In the genomic region with DNA sequence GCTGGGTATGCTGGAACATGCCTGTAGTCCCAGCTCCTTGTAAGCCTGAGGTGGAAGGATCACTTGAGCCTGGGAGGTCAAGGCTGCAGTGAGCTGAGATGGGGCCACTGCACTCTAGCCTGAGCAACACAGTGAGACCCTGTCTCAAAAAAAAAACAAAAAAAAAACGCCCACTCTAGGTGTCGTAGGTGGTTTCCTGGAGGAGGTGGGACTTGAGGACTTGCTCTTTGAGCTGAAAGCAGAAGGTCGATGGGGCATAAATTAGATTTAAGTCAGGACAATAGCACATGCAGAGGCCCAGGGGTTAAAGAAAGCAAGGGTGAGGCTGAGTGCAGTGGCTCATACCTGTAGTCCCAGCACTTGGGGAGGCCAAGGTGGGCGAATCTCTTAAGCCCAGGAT, we compare ENCODE assay signal across 29 cellular contexts. TPM values are rescaled to one million over a fixed set of nuclear protein-coding genes. Genes with fewer than 3 reads are reported as not detected.
DNase-seq lines count a peak whose midpoint lies in the region; ATAC-seq and TF ChIP-seq lines count a peak whose summit lies in the region.
"Had no signal": no experiment of that assay in that cellular context is flagged by ENCODE, and none has a peak within 500 bp of the region (broad histone marks: within the 10 kb centered on the region; RNA-seq: fewer than 3 reads in every experiment).

No MANE protein-coding gene starts in this region.

- CTCF ChIA-PET in activated CD4-positive, alpha-beta T cell treated with anti-CD3 and anti-CD28 coated beads for 36 hours (lab: Charles Lee): interaction anchor here (0.7 to 13.4 kb wide), 5 partner anchors 14 to 69 kb away, joined by 3 to 239 read pairs (median 3); no protein-coding TSS in a partner anchor
- CTCF ChIA-PET in activated CD8-positive, alpha-beta T cell treated with anti-CD3 and anti-CD28 coated beads, Interleukin-2, amount 10 ng/mL, durations not matched to agents 7 days and 5 days (lab: Charles Lee): interaction anchor here (0.7 to 13.9 kb wide), 4 partner anchors 37 to 223 kb away, joined by 3 to 421 read pairs (median 3); no protein-coding TSS in a partner anchor

- no peaks in the 10 kb centered on the region for H3K79me2 ChIP-seq in MM.1S (ENCODE audit: low read length)

- H3K4me1 Mint-ChIP-seq in activated CD4-positive, alpha-beta T cell treated with anti-CD3 and anti-CD28 coated beads for 36 hours: peaks cover 29% of the 10 kb centered on the region
- peaks cover 33% of the 10 kb centered on the region for H3K4me1 Mint-ChIP-seq in activated CD4-positive, alpha-beta T cell treated with anti-CD3 and anti-CD28 coated beads, Interleukin-2, amount 10 ng/mL, durations not matched to agents 24 days and 14 days
- H3K4me1 Mint-ChIP-seq in activated CD8-positive, alpha-beta T cell treated with anti-CD3 and anti-CD28 coated beads, Interleukin-2, amount 10 ng/mL, durations not matched to agents 7 days and 5 days (ENCODE audit: low read depth): peaks cover 56% of the 10 kb centered on the region
- H3K4me1 Mint-ChIP-seq in nephron progenitor cell: peaks cover 52% of the 10 kb centered on the region

- H2AFZ ChIP-seq in MM.1S (ENCODE audit: low read length): no peak overlapping the region

- H3K9ac ChIP-seq in MM.1S (ENCODE audit: low read length): no peak overlapping the region

- DNase-seq in activated CD4-positive, alpha-beta T cell treated with anti-CD3 and anti-CD28 coated beads for 36 hours: no peak
- DNase-seq in activated CD4-positive, alpha-beta T cell treated with anti-CD3 and anti-CD28 coated beads, Interleukin-2, amount 10 ng/mL, durations not matched to agents 24 days and 14 days: no peak
- DNase-seq in GM10266 (ENCODE audit: extremely low spot score) (peak; percentile 16), nephron progenitor cell (no peak), MM.1S (no peak)
- no peak for DNase-seq in activated CD8-positive, alpha-beta T cell treated with anti-CD3 and anti-CD28 coated beads, Interleukin-2, amount 10 ng/mL, durations not matched to agents 7 days and 5 days
- DNase-seq: activated CD4-positive, alpha-beta T cell treated with anti-CD3 and anti-CD28 coated beads for 48 hours; activated CD8-positive, alpha-beta memory T cell treated with anti-CD3 and anti-CD28 coated beads, Interleukin-2, amount 10 ng/mL, durations not matched to agents 7 days and 5 days; adrenal gland; foreskin fibroblast; heart left ventricle; islet precursor cell; KBM-7; left ventricle myocardium inferior; mesendoderm; NCI-H1092 treated with DMSO at 0.1 percent for 48 hours; NCI-H1694 treated with DMSO at 0.1 percent for 48 hours; psoas muscle; sigmoid colon; stimulated activated CD4-positive, alpha-beta T cell treated with anti-CD3 and anti-CD28 coated beads, Interleukin-12 subunit alpha, Interleukin-12 subunit beta, amount 100 ng/mL, for 4 hours; stimulated activated CD4-positive, alpha-beta T cell treated with anti-CD3 and anti-CD28 coated beads, Interleukin-4, amount 100 ng/mL, for 1 hour; T-helper 9 cell had no signal

- ATAC-seq in activated CD4-positive, alpha-beta T cell treated with anti-CD3 and anti-CD28 coated beads for 36 hours: no peak
- ATAC-seq in activated CD8-positive, alpha-beta T cell treated with anti-CD3 and anti-CD28 coated beads, Interleukin-2, amount 10 ng/mL, durations not matched to agents 7 days and 5 days: no peak
- no peak for ATAC-seq in GM19397 (IDR thresholded peaks at IDR 0.05; ENCODE audit: unreplicated experiment)
- no peak for ATAC-seq in HG03280 (IDR thresholded peaks at IDR 0.05; ENCODE audit: unreplicated experiment)
- ATAC-seq: activated CD8-positive, alpha-beta memory T cell treated with anti-CD3 and anti-CD28 coated beads, Interleukin-2, amount 10 ng/mL, durations not matched to agents 7 days and 5 days; heart left ventricle; psoas muscle had no signal

- no peaks in the 10 kb centered on the region for H3K27me3 Mint-ChIP-seq in activated CD4-positive, alpha-beta T cell treated with anti-CD3 and anti-CD28 coated beads for 36 hours
- H3K27me3 Mint-ChIP-seq in activated CD4-positive, alpha-beta T cell treated with anti-CD3 and anti-CD28 coated beads, Interleukin-2, amount 10 ng/mL, durations not matched to agents 24 days and 14 days: no peaks in the 10 kb centered on the region
- no peaks in the 10 kb centered on the region for H3K27me3 Mint-ChIP-seq in activated CD8-positive, alpha-beta T cell treated with anti-CD3 and anti-CD28 coated beads, Interleukin-2, amount 10 ng/mL, durations not matched to agents 7 days and 5 days (ENCODE audit: low read depth)
- H3K27me3 Mint-ChIP-seq in nephron progenitor cell (ENCODE audit: low read depth, poor library complexity): peaks cover 7% of the 10 kb centered on the region
- H3K27me3 Mint-ChIP-seq: activated CD8-positive, alpha-beta memory T cell treated with anti-CD3 and anti-CD28 coated beads, Interleukin-2, amount 10 ng/mL, durations not matched to agents 7 days and 5 days had no signal

- H3K9me3 ChIP-seq in MM.1S (replicated peaks; ENCODE audit: insufficient read depth, low read length): no peaks in the 10 kb centered on the region
- H3K9me3 ChIP-seq: adrenal gland, esophagus muscularis mucosa, heart left ventricle, left ventricle myocardium inferior, psoas muscle, sigmoid colon had no signal

- no peaks in the 10 kb centered on the region for H3K4me1 ChIP-seq in MM.1S (ENCODE audit: low read length)

- H3K4me2 ChIP-seq in MM.1S (ENCODE audit: low read depth, low read length): no peak overlapping the region

- no peak overlapping the region for H3K4me3 Mint-ChIP-seq in activated CD4-positive, alpha-beta T cell treated with anti-CD3 and anti-CD28 coated beads for 36 hours
- H3K4me3 Mint-ChIP-seq in activated CD4-positive, alpha-beta T cell treated with anti-CD3 and anti-CD28 coated beads, Interleukin-2, amount 10 ng/mL, durations not matched to agents 24 days and 14 days: no peak overlapping the region
- H3K4me3 Mint-ChIP-seq in activated CD8-positive, alpha-beta T cell treated with anti-CD3 and anti-CD28 coated beads, Interleukin-2, amount 10 ng/mL, durations not matched to agents 7 days and 5 days: no peak overlapping the region
- H3K4me3 Mint-ChIP-seq in nephron progenitor cell: peak overlapping the region; percentile 40
- H3K4me3 Mint-ChIP-seq: activated CD8-positive, alpha-beta memory T cell treated with anti-CD3 and anti-CD28 coated beads, Interleukin-2, amount 10 ng/mL, durations not matched to agents 7 days and 5 days had no signal

- no peaks in the 10 kb centered on the region for H3F3A ChIP-seq in MM.1S (ENCODE audit: insufficient read depth, low read length)

- H4K20me1 ChIP-seq in MM.1S (ENCODE audit: insufficient read depth, low read length): no peaks in the 10 kb centered on the region

- H3K9me2 ChIP-seq in MM.1S (replicated peaks; ENCODE audit: insufficient read depth, low read length): no peaks in the 10 kb centered on the region

- no peak overlapping the region for H3K4me3 ChIP-seq in MM.1S (ENCODE audit: low read length)
- H3K4me3 ChIP-seq: adrenal gland, esophagus muscularis mucosa, heart left ventricle, left ventricle myocardium inferior, psoas muscle, sigmoid colon had no signal

- H3K36me3 ChIP-seq in MM.1S (replicated peaks; ENCODE audit: insufficient read depth, low read length): no peaks in the 10 kb centered on the region

- no peak overlapping the region for H3K27ac ChIP-seq in MM.1S (ENCODE audit: low read length)
- H3K27ac ChIP-seq: 22Rv1, adrenal gland, esophagus muscularis mucosa, heart left ventricle, HL-60, left ventricle myocardium inferior, psoas muscle, sigmoid colon had no signal

- TF ChIP-seq CTCF in GM10266 (IDR thresholded peaks at IDR 0.05; ENCODE audit: control insufficient read depth, insufficient read depth, low read depth, missing control alignments) (no peak), nephron progenitor cell (IDR thresholded peaks at IDR 0.05) (no peak), MM.1S (IDR thresholded peaks at IDR 0.05; ENCODE audit: low read length) (no peak)

- no peaks in the 10 kb centered on the region for H3K27me3 ChIP-seq in MM.1S (replicated peaks; ENCODE audit: insufficient read depth, low read length)
- H3K27me3 ChIP-seq: adrenal gland, esophagus muscularis mucosa, heart left ventricle, sigmoid colon had no signal

- no peaks in the 10 kb centered on the region for H3K9me3 Mint-ChIP-seq in activated CD4-positive, alpha-beta T cell treated with anti-CD3 and anti-CD28 coated beads for 36 hours (ENCODE audit: low read depth)
- H3K9me3 Mint-ChIP-seq in activated CD4-positive, alpha-beta T cell treated with anti-CD3 and anti-CD28 coated beads, Interleukin-2, amount 10 ng/mL, durations not matched to agents 24 days and 14 days: no peaks in the 10 kb centered on the region
- H3K9me3 Mint-ChIP-seq in activated CD8-positive, alpha-beta T cell treated with anti-CD3 and anti-CD28 coated beads, Interleukin-2, amount 10 ng/mL, durations not matched to agents 7 days and 5 days (ENCODE audit: insufficient read depth): no peaks in the 10 kb centered on the region
- no peaks in the 10 kb centered on the region for H3K9me3 Mint-ChIP-seq in nephron progenitor cell

- peak overlapping the region; percentile 68 for H3K27ac Mint-ChIP-seq in activated CD4-positive, alpha-beta T cell treated with anti-CD3 and anti-CD28 coated beads for 36 hours
- no peak overlapping the region for H3K27ac Mint-ChIP-seq in activated CD4-positive, alpha-beta T cell treated with anti-CD3 and anti-CD28 coated beads, Interleukin-2, amount 10 ng/mL, durations not matched to agents 24 days and 14 days
- peak overlapping the region; percentile 31 for H3K27ac Mint-ChIP-seq in activated CD8-positive, alpha-beta T cell treated with anti-CD3 and anti-CD28 coated beads, Interleukin-2, amount 10 ng/mL, durations not matched to agents 7 days and 5 days
- H3K27ac Mint-ChIP-seq in nephron progenitor cell: peak overlapping the region; percentile 46
- H3K27ac Mint-ChIP-seq: activated CD8-positive, alpha-beta memory T cell treated with anti-CD3 and anti-CD28 coated beads, Interleukin-2, amount 10 ng/mL, durations not matched to agents 7 days and 5 days had no signal

- H3K36me3 Mint-ChIP-seq in activated CD4-positive, alpha-beta T cell treated with anti-CD3 and anti-CD28 coated beads for 36 hours (ENCODE audit: low read depth): peaks cover 34% of the 10 kb centered on the region
- peaks cover 47% of the 10 kb centered on the region for H3K36me3 Mint-ChIP-seq in activated CD4-positive, alpha-beta T cell treated with anti-CD3 and anti-CD28 coated beads, Interleukin-2, amount 10 ng/mL, durations not matched to agents 24 days and 14 days (ENCODE audit: low read depth)
- peaks cover 56% of the 10 kb centered on the region for H3K36me3 Mint-ChIP-seq in activated CD8-positive, alpha-beta T cell treated with anti-CD3 and anti-CD28 coated beads, Interleukin-2, amount 10 ng/mL, durations not matched to agents 7 days and 5 days (ENCODE audit: low read depth)
- peaks cover 31% of the 10 kb centered on the region for H3K36me3 Mint-ChIP-seq in nephron progenitor cell (ENCODE audit: low read depth)

- intact Hi-C loops in activated CD4-positive, alpha-beta T cell treated with anti-CD3 and anti-CD28 coated beads for 36 hours (cut with DNase I, micrococcal nuclease): loop anchor here in 1 of 2 experiments (5.0 kb wide), 1 partner anchor 39 kb away; no protein-coding TSS in a partner anchor
- intact Hi-C loops in activated CD4-positive, alpha-beta T cell treated with anti-CD3 and anti-CD28 coated beads, Interleukin-2, amount 10 ng/mL, durations not matched to agents 24 days and 14 days (cut with micrococcal nuclease): no loop called here

- POLR2A ChIA-PET in activated CD4-positive, alpha-beta T cell treated with anti-CD3 and anti-CD28 coated beads for 36 hours (lab: Charles Lee): interaction anchor here (0.6 to 1.0 kb wide), 2 partner anchors 45 to 46 kb away, joined by 3 to 4 read pairs; no protein-coding TSS in a partner anchor
- POLR2A ChIA-PET in activated CD8-positive, alpha-beta T cell treated with anti-CD3 and anti-CD28 coated beads, Interleukin-2, amount 10 ng/mL, durations not matched to agents 7 days and 5 days (lab: Charles Lee): interaction anchor here (0.6 to 2.2 kb wide), 2 partner anchors 37 to 578 kb away, joined by 3 to 12 read pairs; no protein-coding TSS in a partner anchor

RNA-seq across cellular contexts. Expression of a gene that starts 12.9 kb away (rescaled TPM):
- total RNA-seq in activated CD4-positive, alpha-beta T cell treated with anti-CD3 and anti-CD28 coated beads for 36 hours: 100 to 1,000 TPM; 433 to 570 TPM
- 588 TPM in 2 replicates for total RNA-seq in activated CD4-positive, alpha-beta T cell treated with anti-CD3 and anti-CD28 coated beads, Interleukin-2, amount 10 ng/mL, durations not matched to agents 24 days and 14 days
- 100 to 1,000 TPM; 407 to 408 TPM for total RNA-seq in activated CD8-positive, alpha-beta T cell treated with anti-CD3 and anti-CD28 coated beads, Interleukin-2, amount 10 ng/mL, durations not matched to agents 7 days and 5 days

RNA-seq across cellular contexts. Expression of a gene that starts 15.9 kb away (rescaled TPM):
- 100 to 1,000 TPM in 1 of 2 experiments, 10 to 100 TPM in 1; 80.3 to 105 TPM for total RNA-seq in activated CD4-positive, alpha-beta T cell treated with anti-CD3 and anti-CD28 coated beads for 36 hours
- 85.5 and 98.6 TPM in 2 replicates for total RNA-seq in activated CD4-positive, alpha-beta T cell treated with anti-CD3 and anti-CD28 coated beads, Interleukin-2, amount 10 ng/mL, durations not matched to agents 24 days and 14 days
- total RNA-seq in activated CD8-positive, alpha-beta T cell treated with anti-CD3 and anti-CD28 coated beads, Interleukin-2, amount 10 ng/mL, durations not matched to agents 7 days and 5 days: 100 to 1,000 TPM; 112 to 121 TPM

RNA-seq across cellular contexts. Expression of a gene that starts 54.1 kb away (rescaled TPM):
- not detected for total RNA-seq in activated CD4-positive, alpha-beta T cell treated with anti-CD3 and anti-CD28 coated beads for 36 hours
- total RNA-seq in activated CD4-positive, alpha-beta T cell treated with anti-CD3 and anti-CD28 coated beads, Interleukin-2, amount 10 ng/mL, durations not matched to agents 24 days and 14 days: not detected in 2 replicates
- total RNA-seq in activated CD8-positive, alpha-beta T cell treated with anti-CD3 and anti-CD28 coated beads, Interleukin-2, amount 10 ng/mL, durations not matched to agents 7 days and 5 days: not detected
- total RNA-seq: activated CD8-positive, alpha-beta memory T cell treated with anti-CD3 and anti-CD28 coated beads, Interleukin-2, amount 10 ng/mL, durations not matched to agents 7 days and 5 days; dermis microvascular lymphatic vessel endothelial cell; esophagus muscularis mucosa; left ventricle myocardium inferior; psoas muscle; temporal lobe had no signal

RNA-seq across cellular contexts. Expression of a gene that starts 60.0 kb away (rescaled TPM):
- 10 to 100 TPM; 51.5 to 52.8 TPM for total RNA-seq in activated CD4-positive, alpha-beta T cell treated with anti-CD3 and anti-CD28 coated beads for 36 hours
- 86.0 and 95.2 TPM in 2 replicates for total RNA-seq in activated CD4-positive, alpha-beta T cell treated with anti-CD3 and anti-CD28 coated beads, Interleukin-2, amount 10 ng/mL, durations not matched to agents 24 days and 14 days
- total RNA-seq in activated CD8-positive, alpha-beta T cell treated with anti-CD3 and anti-CD28 coated beads, Interleukin-2, amount 10 ng/mL, durations not matched to agents 7 days and 5 days: 10 to 100 TPM; 36.5 to 36.6 TPM
